Comparison of ENCODE assay signal across 15 cellular contexts in the genomic region with DNA sequence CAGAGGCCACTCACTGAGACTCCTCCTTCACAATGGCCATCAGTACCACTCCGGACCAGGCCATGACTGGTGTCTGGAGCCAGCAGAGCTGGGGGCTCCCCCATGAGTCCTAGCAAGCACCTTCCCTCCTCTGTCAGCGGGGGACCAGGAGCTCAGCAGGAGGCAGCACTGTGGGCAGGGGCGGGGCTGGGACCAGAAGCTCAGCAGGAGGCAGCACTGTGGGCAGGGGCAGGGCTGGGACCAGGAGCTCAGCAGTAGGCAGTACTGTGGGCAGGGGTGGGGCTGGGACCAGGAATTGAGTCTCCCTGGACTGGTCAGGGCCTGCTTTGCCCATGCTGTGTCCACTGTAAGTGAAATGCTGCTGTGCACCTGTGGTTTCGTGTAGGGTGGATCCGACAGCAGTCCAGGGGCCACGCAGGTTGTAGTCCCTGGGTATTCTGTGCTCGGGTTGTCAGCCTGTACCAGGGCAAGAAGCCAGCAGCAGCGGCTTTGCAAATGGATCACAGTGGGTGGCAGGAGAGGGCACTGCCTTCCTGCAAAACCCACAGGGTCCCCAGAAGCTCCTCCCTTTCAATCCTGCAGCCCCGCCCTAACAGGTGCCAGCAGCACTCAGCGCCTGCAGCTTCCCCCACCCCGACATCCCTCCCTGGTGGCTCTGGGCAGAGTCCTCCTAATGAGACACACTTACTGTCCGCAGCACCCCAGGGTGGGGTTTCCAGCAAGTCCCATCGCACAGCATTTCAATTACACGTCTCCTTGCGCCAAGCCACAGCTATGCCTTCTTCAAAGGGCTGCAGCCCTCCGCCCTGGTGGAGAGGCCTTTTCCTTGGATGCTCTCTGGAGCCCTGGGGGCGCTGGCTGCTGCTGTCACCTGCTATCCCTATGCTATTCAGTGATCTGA.
DNase-seq lines count a peak whose midpoint lies in the region; ATAC-seq and TF ChIP-seq lines count a peak whose summit lies in the region.
"Had no signal": no experiment of that assay in that cellular context is flagged by ENCODE, and none has a peak within 500 bp of the region (broad histone marks: within the 10 kb centered on the region; RNA-seq: fewer than 3 reads in every experiment).

No MANE protein-coding gene starts in this region.

- no peak for TF ChIP-seq CTCF in glutamatergic neuron (IDR thresholded peaks at IDR 0.05; ENCODE audit: partially characterized antibody, unreplicated experiment)
- TF ChIP-seq CTCF in WTC11 (IDR thresholded peaks at IDR 0.05): no peak

- H3K27me3 Mint-ChIP-seq in glutamatergic neuron (ENCODE audit: unreplicated experiment) (peaks cover 5% of the 10 kb centered on the region), WTC11 (ENCODE audit: low read depth) (peaks cover 6% of the 10 kb centered on the region)
- H3K27me3 Mint-ChIP-seq: activated B cell treated with CpG ODN at 0.5 μM for 24 hours, memory B cell had no signal

- ATAC-seq in sciatic nerve (no peak), WTC11 (no peak)
- ATAC-seq: PC-3 had no signal

- intact Hi-C loops in sciatic nerve (cut with DNase I): no loop called here

- H3K4me1 Mint-ChIP-seq in glutamatergic neuron (ENCODE audit: low read depth, unreplicated experiment) (peaks cover 11% of the 10 kb centered on the region), WTC11 (peaks cover 6% of the 10 kb centered on the region; the same call in 1 of the 2 replicates)
- H3K4me1 Mint-ChIP-seq: activated B cell treated with CpG ODN at 0.5 μM for 24 hours, memory B cell had no signal

- H3K4me3 Mint-ChIP-seq in glutamatergic neuron (ENCODE audit: unreplicated experiment) (no peak overlapping the region), WTC11 (no peak overlapping the region)
- H3K4me3 Mint-ChIP-seq: activated B cell treated with CpG ODN at 0.5 μM for 24 hours, memory B cell had no signal

- DNase-seq in DMS153 (lab: John Stamatoyannopoulos, UW): peak; percentile 84
- peak; percentile 76 for DNase-seq in NCI-H1105 treated with DMSO at 0.1 percent for 48 hours (lab: John Stamatoyannopoulos, UW)
- peak; percentile 56 for DNase-seq in NCI-H2196 treated with DMSO at 0.1 percent for 48 hours (lab: John Stamatoyannopoulos, UW; ENCODE audit: unreplicated experiment)
- peak; percentile 68 for DNase-seq in glutamatergic neuron
- DNase-seq in activated T-cell treated with anti-CD3 and anti-CD28 coated beads, Interleukin-2, amount 50 U/mL, for 1 hour: no peak
- no peak for DNase-seq in NCI-H1048 (lab: John Stamatoyannopoulos, UW)
- no peak for DNase-seq in sciatic nerve (ENCODE audit: low spot score)
- DNase-seq in WTC11 (ENCODE audit: low spot score): no peak
- DNase-seq: activated B cell treated with CpG ODN at 0.5 μM for 24 hours; activated effector memory CD4-positive, alpha-beta T cell treated with Interleukin-2 at 50 U/mL for 16 hours; amygdala; colonic mucosa; PC-3; stimulated activated CD4-positive, alpha-beta T cell treated with anti-CD3 and anti-CD28 coated beads, Interleukin-4, amount 100 ng/mL, for 4 hours had no signal

- H3K36me3 Mint-ChIP-seq in glutamatergic neuron (ENCODE audit: unreplicated experiment) (no peaks in the 10 kb centered on the region), WTC11 (peaks cover 45% of the 10 kb centered on the region)
- H3K36me3 Mint-ChIP-seq: memory B cell had no signal

- peaks cover 2% of the 10 kb centered on the region for H3K9me3 Mint-ChIP-seq in glutamatergic neuron (ENCODE audit: unreplicated experiment)
- peaks cover 39% of the 10 kb centered on the region for H3K9me3 Mint-ChIP-seq in WTC11
- H3K9me3 Mint-ChIP-seq: activated B cell treated with CpG ODN at 0.5 μM for 24 hours had no signal

- POLR2A ChIA-PET in WTC11 (lab: Charles Lee): no interaction called here

- CTCF ChIA-PET in WTC11 (lab: Charles Lee): no interaction called here

- peak overlapping the region; percentile 11 for H3K27ac Mint-ChIP-seq in glutamatergic neuron (ENCODE audit: unreplicated experiment)
- no peak overlapping the region for H3K27ac Mint-ChIP-seq in WTC11
- H3K27ac Mint-ChIP-seq: activated B cell treated with CpG ODN at 0.5 μM for 24 hours, memory B cell had no signal

TF ChIP-seq in WTC11, 78 proteins besides CTCF, POLR2A, EP300 and RAD21:
- TF ChIP-seq NR3C1 (CRISPR knock-in tag; conservative IDR thresholded peaks at IDR 0.05; ENCODE audit: low read depth) (no peak), ZNF317 (CRISPR knock-in tag; IDR thresholded peaks at IDR 0.05; ENCODE audit: borderline replicate concordance, low read depth) (no peak), GRHL2 (CRISPR knock-in tag; IDR thresholded peaks at IDR 0.05; ENCODE audit: insufficient replicate concordance, severe bottlenecking) (no peak), ZNF263 (CRISPR knock-in tag; IDR thresholded peaks at IDR 0.05; ENCODE audit: low read depth) (no peak), HMGA2 (CRISPR knock-in tag; IDR thresholded peaks at IDR 0.05) (no peak), SMAD4 (CRISPR knock-in tag; IDR thresholded peaks at IDR 0.05) (no peak), CBFB (CRISPR knock-in tag; IDR thresholded peaks at IDR 0.05; ENCODE audit: low read depth) (no peak), JAZF1 (CRISPR knock-in tag; IDR thresholded peaks at IDR 0.05) (no peak), ATF1 (CRISPR knock-in tag; IDR thresholded peaks at IDR 0.05) (no peak), MXD4 (CRISPR knock-in tag; IDR thresholded peaks at IDR 0.05; ENCODE audit: borderline replicate concordance) (no peak)
- TF ChIP-seq, protein P1, sequence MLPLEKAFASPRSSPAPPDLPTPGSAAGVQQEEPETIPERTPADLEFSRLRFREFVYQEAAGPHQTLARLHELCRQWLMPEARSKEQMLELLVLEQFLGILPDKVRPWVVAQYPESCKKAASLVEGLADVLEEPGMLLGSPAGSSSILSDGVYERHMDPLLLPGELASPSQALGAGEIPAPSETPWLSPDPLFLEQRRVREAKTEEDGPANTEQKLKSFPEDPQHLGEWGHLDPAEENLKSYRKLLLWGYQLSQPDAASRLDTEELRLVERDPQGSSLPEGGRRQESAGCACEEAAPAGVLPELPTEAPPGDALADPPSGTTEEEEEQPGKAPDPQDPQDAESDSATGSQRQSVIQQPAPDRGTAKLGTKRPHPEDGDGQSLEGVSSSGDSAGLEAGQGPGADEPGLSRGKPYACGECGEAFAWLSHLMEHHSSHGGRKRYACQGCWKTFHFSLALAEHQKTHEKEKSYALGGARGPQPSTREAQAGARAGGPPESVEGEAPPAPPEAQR (CRISPR knock-in tag; IDR thresholded peaks at IDR 0.05): no peak
- TF ChIP-seq, protein P2, sequence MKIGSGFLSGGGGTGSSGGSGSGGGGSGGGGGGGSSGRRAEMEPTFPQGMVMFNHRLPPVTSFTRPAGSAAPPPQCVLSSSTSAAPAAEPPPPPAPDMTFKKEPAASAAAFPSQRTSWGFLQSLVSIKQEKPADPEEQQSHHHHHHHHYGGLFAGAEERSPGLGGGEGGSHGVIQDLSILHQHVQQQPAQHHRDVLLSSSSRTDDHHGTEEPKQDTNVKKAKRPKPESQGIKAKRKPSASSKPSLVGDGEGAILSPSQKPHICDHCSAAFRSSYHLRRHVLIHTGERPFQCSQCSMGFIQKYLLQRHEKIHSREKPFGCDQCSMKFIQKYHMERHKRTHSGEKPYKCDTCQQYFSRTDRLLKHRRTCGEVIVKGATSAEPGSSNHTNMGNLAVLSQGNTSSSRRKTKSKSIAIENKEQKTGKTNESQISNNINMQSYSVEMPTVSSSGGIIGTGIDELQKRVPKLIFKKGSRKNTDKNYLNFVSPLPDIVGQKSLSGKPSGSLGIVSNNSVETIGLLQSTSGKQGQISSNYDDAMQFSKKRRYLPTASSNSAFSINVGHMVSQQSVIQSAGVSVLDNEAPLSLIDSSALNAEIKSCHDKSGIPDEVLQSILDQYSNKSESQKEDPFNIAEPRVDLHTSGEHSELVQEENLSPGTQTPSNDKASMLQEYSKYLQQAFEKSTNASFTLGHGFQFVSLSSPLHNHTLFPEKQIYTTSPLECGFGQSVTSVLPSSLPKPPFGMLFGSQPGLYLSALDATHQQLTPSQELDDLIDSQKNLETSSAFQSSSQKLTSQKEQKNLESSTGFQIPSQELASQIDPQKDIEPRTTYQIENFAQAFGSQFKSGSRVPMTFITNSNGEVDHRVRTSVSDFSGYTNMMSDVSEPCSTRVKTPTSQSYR (CRISPR knock-in tag; IDR thresholded peaks at IDR 0.05): no peak
- TF ChIP-seq, protein P3, sequence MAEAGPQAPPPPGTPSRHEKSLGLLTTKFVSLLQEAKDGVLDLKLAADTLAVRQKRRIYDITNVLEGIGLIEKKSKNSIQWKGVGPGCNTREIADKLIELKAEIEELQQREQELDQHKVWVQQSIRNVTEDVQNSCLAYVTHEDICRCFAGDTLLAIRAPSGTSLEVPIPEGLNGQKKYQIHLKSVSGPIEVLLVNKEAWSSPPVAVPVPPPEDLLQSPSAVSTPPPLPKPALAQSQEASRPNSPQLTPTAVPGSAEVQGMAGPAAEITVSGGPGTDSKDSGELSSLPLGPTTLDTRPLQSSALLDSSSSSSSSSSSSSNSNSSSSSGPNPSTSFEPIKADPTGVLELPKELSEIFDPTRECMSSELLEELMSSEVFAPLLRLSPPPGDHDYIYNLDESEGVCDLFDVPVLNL (CRISPR knock-in tag; IDR thresholded peaks at IDR 0.05; ENCODE audit: borderline replicate concordance, low read depth): no peak
TF ChIP-seq in WTC11: peak in this region for 0.

Comparison
In these comparisons a context has a peak if more than half of its experiments do, and no peak if none do; other contexts are left out.
1. DNase-seq: peak in DMS153 (single experiment), NCI-H1105 treated with DMSO at 0.1 percent for 48 hours (single experiment), NCI-H2196 treated with DMSO at 0.1 percent for 48 hours (single experiment) and glutamatergic neuron (single experiment); none in activated T-cell treated with anti-CD3 and anti-CD28 coated beads, Interleukin-2, amount 50 U/mL, for 1 hour (single experiment), NCI-H1048 (single experiment), sciatic nerve (single experiment) and WTC11 (single experiment).